ENCODE assay signal across 8 cellular contexts in the genomic region with DNA sequence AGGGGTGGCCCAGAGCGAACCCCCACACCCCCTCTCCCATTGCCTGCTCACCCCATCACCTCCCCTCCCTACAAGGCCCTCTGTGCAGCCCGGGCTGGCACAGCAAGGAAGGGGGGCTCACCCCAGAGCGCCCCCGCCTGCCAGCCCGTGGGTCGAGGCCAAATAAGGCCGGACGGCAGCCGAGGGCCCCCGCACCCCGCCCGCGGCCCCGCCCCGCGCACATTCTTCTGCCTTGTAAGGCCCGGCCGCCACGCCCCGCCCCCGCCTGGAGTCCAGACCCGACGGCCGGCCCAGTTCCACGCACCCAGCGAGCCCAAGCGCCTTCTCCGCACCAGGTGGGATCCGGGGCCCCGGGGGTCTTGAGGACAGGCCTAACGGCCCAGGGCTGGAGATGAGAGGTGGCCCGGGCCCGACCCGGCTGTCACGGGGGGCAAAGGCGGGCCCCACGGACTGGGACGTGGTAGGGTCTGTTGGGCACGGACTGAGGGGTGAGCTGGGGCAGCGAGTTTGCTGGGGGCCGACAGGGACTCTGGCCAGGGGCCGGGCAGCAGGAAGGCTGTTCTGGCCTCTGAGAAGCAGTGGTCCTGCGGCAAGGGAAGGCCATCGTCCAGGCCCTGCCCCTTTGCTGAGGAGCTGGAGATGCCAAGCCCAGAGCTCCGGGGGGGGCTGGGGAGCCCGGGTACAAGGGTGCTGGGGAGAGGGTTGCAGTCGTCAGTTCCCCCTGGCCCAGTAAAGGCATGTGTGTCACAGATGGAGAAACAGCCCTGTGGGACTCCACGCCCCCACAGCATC. TPM values are rescaled to one million over a fixed set of nuclear protein-coding genes. Genes with fewer than 3 reads are reported as not detected.
A peak's percentile ranks its signal among the peaks of the same experiment; 100 is the strongest.
DNase-seq lines count a peak whose midpoint lies in the region; ATAC-seq and TF ChIP-seq lines count a peak whose summit lies in the region.

TSS of gene MYL9 (plus strand) at position 293 of the 792 bp plus-strand sequence. CDS start 3,366 bp downstream, outside the sequence.

- peaks cover 27% of the 10 kb centered on the region for H3K4me1 ChIP-seq in IMR-90 (ENCODE audit: control insufficient read depth, insufficient read depth, low read length)
- peaks cover 27 to 43% of the 10 kb centered on the region in 2 donors for H3K4me1 ChIP-seq in left lung

- peak within 1 kb of the TSS; percentile 97 to 99 for H4K8ac ChIP-seq in IMR-90 (ENCODE audit: low read depth in 2 of 2, low read length in 2 of 2)

- peak within 1 kb of the TSS; percentile 95; the same call in 2 of the 3 replicates for H2BK15ac ChIP-seq in IMR-90 (ENCODE audit: low read depth, low read length)

- DNase-seq in AG04450 (ENCODE audit: low read depth, low spot score) (peak; percentile 39), IMR-90 (peak; percentile 62), dorsolateral prefrontal cortex (no peak), left lung (peak; percentile 88 to 98), stromal cell of bone marrow (ENCODE audit: low read depth) (peak; percentile 65), HEK293T (ENCODE audit: extremely low spot score) (no peak), NCI-H2171 (lab: John Stamatoyannopoulos, UW) (no peak), NCI-H128 (lab: John Stamatoyannopoulos, UW; ENCODE audit: unreplicated experiment) (no peak)

- peak within 1 kb of the TSS; percentile 93 for H2AFZ ChIP-seq in IMR-90 (replicated peaks; ENCODE audit: low read length, poor library complexity)

- H2BK20ac ChIP-seq in IMR-90 (ENCODE audit: low read depth, low read length) = peak within 1 kb of the TSS; percentile 47; the same call in 1 of the 2 replicates

- H3K27me3 ChIP-seq in AG04450 (ENCODE audit: control insufficient read depth, insufficient read depth, low read length) = no peaks in the 10 kb centered on the region
- no peaks in the 10 kb centered on the region for H3K27me3 ChIP-seq in IMR-90 (ENCODE audit: control insufficient read depth, insufficient read depth, low read length)
- H3K27me3 ChIP-seq in dorsolateral prefrontal cortex = no peaks in the 10 kb centered on the region
- peaks cover 0 to 4% of the 10 kb centered on the region in 2 donors for H3K27me3 ChIP-seq in left lung

- H4K91ac ChIP-seq in IMR-90 (ENCODE audit: insufficient read depth, low read depth, low read length) = peak within 1 kb of the TSS; percentile 98

- peak within 1 kb of the TSS; percentile 99 for H3K4ac ChIP-seq in IMR-90 (ENCODE audit: low read depth, low read length)

- ATAC-seq in IMR-90 (ENCODE audit: low read depth) (peak; percentile 79), left lung (peak; percentile 90)

- peak within 1 kb of the TSS; percentile 91 for H3K18ac ChIP-seq in IMR-90 (ENCODE audit: low read depth, low read length)

- H3K4me2 ChIP-seq in IMR-90 (ENCODE audit: low read depth, low read length) = peak within 1 kb of the TSS; percentile 79

- peaks cover 50% of the 10 kb centered on the region for H4K20me1 ChIP-seq in IMR-90 (ENCODE audit: insufficient read depth, low read length)

- CTCF ChIA-PET in AG04450 (lab: Charles Lee) = interaction anchor here (0.6 to 1.3 kb wide), 4 partner anchors 11 to 1848 kb away, joined by 3 to 4 read pairs (median 3); no protein-coding TSS in a partner anchor
- CTCF ChIA-PET in IMR-90 (lab: Yijun Ruan, JAX) = interaction anchor here (0.7 kb wide), 1 partner anchor 11 kb away, joined by 3 read pairs; no protein-coding TSS in a partner anchor
- CTCF ChIA-PET in HEK293T (lab: Yijun Ruan, JAX) = interaction anchor here (0.6 kb wide), 1 partner anchor 445 kb away, joined by 4 read pairs; no protein-coding TSS in a partner anchor

- H3K79me1 ChIP-seq in IMR-90 (ENCODE audit: low read depth in 1 of 2, low read length in 2 of 2) = peaks cover 15 to 54% of the 10 kb centered on the region in 2 experiments; a peak in 3 of 4 replicates

- dilution Hi-C loops in IMR-90 (cut with HindIII; ENCODE audit: low sequenced_read_pairs, unreplicated experiment) = no loop called here

- peak within 1 kb of the TSS; percentile 85 for H4K5ac ChIP-seq in IMR-90 (ENCODE audit: low read depth, low read length)

- H2BK120ac ChIP-seq in IMR-90 (ENCODE audit: low read depth, low read length) = peak within 1 kb of the TSS; percentile 96

- TF ChIP-seq CTCF in AG04450 (IDR thresholded peaks at IDR 0.05; ENCODE audit: low read depth, low read length) = no peak
- no peak for TF ChIP-seq CTCF in IMR-90 (conservative IDR thresholded peaks at IDR 0.05; ENCODE audit: low read depth, low read length)
- TF ChIP-seq CTCF in dorsolateral prefrontal cortex (IDR thresholded peaks at IDR 0.05 in 54 of 56, conservative IDR thresholded peaks at IDR 0.05 in 2 of 56; ENCODE audit: low read depth in 1 of 56, partially characterized antibody in 56 of 56) = no peak
- TF ChIP-seq CTCF in left lung (IDR thresholded peaks at IDR 0.05) = no peak

- H3K9ac ChIP-seq in IMR-90 (ENCODE audit: low read depth, low read length) = peak within 1 kb of the TSS; percentile 99

- in situ Hi-C loops in IMR-90 (cut with MboI; ENCODE audit: low sequenced_read_pairs) = no loop called here

- H3K14ac ChIP-seq in IMR-90 (replicated peaks; ENCODE audit: low read depth, low read length) = peak within 1 kb of the TSS; percentile 100

- peaks cover 20% of the 10 kb centered on the region for H3K36me3 ChIP-seq in IMR-90 (ENCODE audit: control insufficient read depth, insufficient read depth, low read length)
- H3K36me3 ChIP-seq in left lung = peaks cover 0 to 16% of the 10 kb centered on the region in 2 donors

- H3K23ac ChIP-seq in IMR-90 (ENCODE audit: low read depth, low read length) = peak within 1 kb of the TSS; percentile 98

- peaks cover 20% of the 10 kb centered on the region for H3K9me1 ChIP-seq in IMR-90 (ENCODE audit: insufficient read depth, low read length)

- 1% methylated on average over 19 of the region's 48 CpGs; no CpG with 5 or more reads in 1 of the 2 experiments for WGBS in IMR-90 (ENCODE audit: extremely low coverage in 2 of 2, insufficient read length in 1 of 2), 2 experiments

- peak within 1 kb of the TSS; percentile 100 for H2AK9ac ChIP-seq in IMR-90 (replicated peaks; ENCODE audit: low read depth, low read length, poor library complexity)

- no peak for TF ChIP-seq RAD21 in IMR-90 (IDR thresholded peaks at IDR 0.05; ENCODE audit: low read length)

- H3K9me3 ChIP-seq in AG04450 (ENCODE audit: control insufficient read depth, insufficient read depth, low read length) (peaks cover 4% of the 10 kb centered on the region; the same call in 1 of the 2 replicates), IMR-90 (ENCODE audit: control insufficient read depth, insufficient read depth, low read length) (no peaks in the 10 kb centered on the region), left lung (no peaks in the 10 kb centered on the region)

- H3K56ac ChIP-seq in IMR-90 (ENCODE audit: extremely low read depth, insufficient read depth, low read length) = peak within 1 kb of the TSS; percentile 96

- TF ChIP-seq POLR2A in IMR-90 (IDR thresholded peaks at IDR 0.05; ENCODE audit: low read depth, low read length) = peak; percentile 54; the same call in 1 of the 2 replicates

- H2AK5ac ChIP-seq in IMR-90 (ENCODE audit: low read depth, low read length) = peak within 1 kb of the TSS; percentile 100

- H2BK5ac ChIP-seq in IMR-90 (ENCODE audit: low read depth, low read length, poor library complexity, severe bottlenecking) = peak within 1 kb of the TSS; percentile 99

- POLR2A ChIA-PET in AG04450 (lab: Yijun Ruan, JAX) = interaction anchor here (0.6 to 1.4 kb wide), 6 partner anchors 9 to 322 kb away, joined by 3 to 5 read pairs (median 4); partner anchors contain the start of gene RAB5IF
- POLR2A ChIA-PET in IMR-90 (lab: Charles Lee; ENCODE audit: unreplicated experiment) = interaction anchor here (1.0 kb wide), 1 partner anchor 10 kb away, joined by 3 read pairs; no protein-coding TSS in a partner anchor
- POLR2A ChIA-PET in HEK293T (lab: Yijun Ruan, JAX) = no interaction called here

- BruUV-seq in IMR-90 (replicated peaks; lab: Mats Ljungman, UMichigan) = no TSS peak

- H3K4me3 ChIP-seq in AG04450 (ENCODE audit: low read depth, low read length) (peak within 1 kb of the TSS; percentile 97), IMR-90 (ENCODE audit: insufficient read depth, low read depth, low read length) (peak within 1 kb of the TSS; percentile 89), dorsolateral prefrontal cortex (peak within 1 kb of the TSS in 58 of 59 donors; percentile 11 to 63 (median 46)), left lung (peak within 1 kb of the TSS; percentile 52 to 73)

- intact Hi-C loops in IMR-90 (cut with micrococcal nuclease) (loop anchor here (2.0 to 5.0 kb wide), 2 partner anchors 79 to 329 kb away; no protein-coding TSS in a partner anchor), dorsolateral prefrontal cortex (cut with DNase I) (no loop called here), left lung (cut with DNase I) (no loop called here)

- H3K27ac ChIP-seq in AG04450 (ENCODE audit: low read depth, low read length) = peak within 1 kb of the TSS; percentile 97
- H3K27ac ChIP-seq in IMR-90 (ENCODE audit: insufficient read depth, low read length) = peak within 1 kb of the TSS; percentile 99
- H3K27ac ChIP-seq in dorsolateral prefrontal cortex = peak within 1 kb of the TSS in 34 of 59 donors; percentile 1 to 83 (median 54)
- H3K27ac ChIP-seq in left lung = peak within 1 kb of the TSS; percentile 60 to 87

TF ChIP-seq in IMR-90, 13 proteins besides CTCF, POLR2A, EP300 and RAD21:
- TF ChIP-seq FOS (IDR thresholded peaks at IDR 0.05; ENCODE audit: low read depth, low read length) (no peak), MAZ (IDR thresholded peaks at IDR 0.05; ENCODE audit: borderline replicate concordance, low read depth, low read length) (peak; percentile 66; the same call in 1 of the 2 replicates)

TF ChIP-seq in HEK293T, 16 proteins besides CTCF, POLR2A, EP300 and RAD21 (continues in another document):
- TF ChIP-seq ELF4 (IDR thresholded peaks at IDR 0.05) (no peak), FOXM1 (IDR thresholded peaks at IDR 0.05; ENCODE audit: borderline replicate concordance) (no peak), ZNF384 (IDR thresholded peaks at IDR 0.05) (no peak), ARNT (IDR thresholded peaks at IDR 0.05) (no peak), TARDBP (IDR thresholded peaks at IDR 0.05) (no peak), SP1 (IDR thresholded peaks at IDR 0.05) (no peak), NFRKB (IDR thresholded peaks at IDR 0.05) (no peak)

RNA-seq across cellular contexts. Expression of gene MYL9, which starts in this region (rescaled TPM):
- polyA plus RNA-seq in AG04450 (2011; rRNA removed) (273 and 380 TPM in 2 replicates), IMR-90 (2012; rRNA removed) (425 and 491 TPM in 2 replicates)
- 338 and 442 TPM in 2 replicates for polyA minus RNA-seq in AG04450 (2011; rRNA and poly(A)+ RNA removed)
- total RNA-seq in IMR-90 (2012; rRNA removed) (90.0 and 97.5 TPM in 2 replicates), dorsolateral prefrontal cortex (100 to 1,000 TPM in 8 of 120 experiments, 10 to 100 TPM in 111, 1 to 10 TPM in 1; 8.1 to 407 (median 27.4) TPM), left lung (100 to 1,000 TPM; 319 to 344 TPM)
- polyA plus RNA-seq in IMR-90 (2012; cell fraction: cytosol; rRNA removed) = 389 and 526 TPM in 2 replicates
- 246 and 255 TPM in 2 replicates for polyA plus RNA-seq in IMR-90 (2012; cell fraction: nucleus; rRNA removed; ENCODE audit: low replicate concordance)

Comparison
In these comparisons a context has a peak if more than half of its experiments do, and no peak if none do; other contexts are left out.
1. DNase-seq: peak in AG04450 (single experiment), IMR-90 (single experiment), left lung (2 of 2) and stromal cell of bone marrow (single experiment); none in dorsolateral prefrontal cortex (0 of 10), HEK293T (single experiment), NCI-H2171 (single experiment) and NCI-H128 (single experiment).
2. H3K4me3 ChIP-seq: peak in every context shown above with its lines; median percentile 97 in AG04450; 89 in IMR-90; 62 in left lung; 46 in dorsolateral prefrontal cortex.
3. Peak in every context shown above with its lines, with median percentiles within 50 percentile points of each other: H3K27ac ChIP-seq.